In genomic region chr4:41213563-41214157, GRCh38 we compare ENCODE assay signal across 8 cellular contexts. TPM values are rescaled to one million over a fixed set of nuclear protein-coding genes. Genes with fewer than 3 reads are reported as not detected.
DNase-seq lines count a peak whose midpoint lies in the region; ATAC-seq and TF ChIP-seq lines count a peak whose summit lies in the region.

No MANE protein-coding gene starts in this region.

- no peak overlapping the region for H3K27ac Mint-ChIP-seq in CD4-positive, CD25-positive, alpha-beta regulatory T cell

- H3K4me3 Mint-ChIP-seq in CD4-positive, CD25-positive, alpha-beta regulatory T cell: peak overlapping the region in 3 of 4 donors; percentile 15 to 65 (median 63)

- peaks cover 62% of the 10 kb centered on the region for H3K27me3 Mint-ChIP-seq in CD4-positive, CD25-positive, alpha-beta regulatory T cell

- peaks cover 18% of the 10 kb centered on the region for H3K4me1 ChIP-seq in CD4-positive, CD25-positive, alpha-beta regulatory T cell (ENCODE audit: control insufficient read depth, insufficient read depth, low read length, poor library complexity, severe bottlenecking)
- H3K4me1 ChIP-seq in HUES6 (ENCODE audit: control insufficient read depth, insufficient read depth, low read length): peaks cover 28% of the 10 kb centered on the region
- H3K4me1 ChIP-seq in body of pancreas: peaks cover 44% of the 10 kb centered on the region
- H3K4me1 ChIP-seq in left lung: peaks cover 6 to 53% of the 10 kb centered on the region in 2 donors

- peaks cover 5 to 23% (median 12%) of the 10 kb centered on the region in 4 donors for H3K4me1 Mint-ChIP-seq in CD4-positive, CD25-positive, alpha-beta regulatory T cell

- 0 to 1% methylated on average over 31 to 41 of the region's 41 CpGs for WGBS in body of pancreas, 2 donors

- TF ChIP-seq CTCF in body of pancreas (IDR thresholded peaks at IDR 0.05) (peak in 1 of 7 experiments; percentile 2), left lung (IDR thresholded peaks at IDR 0.05) (no peak)

- H3K36me3 Mint-ChIP-seq in CD4-positive, CD25-positive, alpha-beta regulatory T cell: no peaks in the 10 kb centered on the region

- intact Hi-C loops in body of pancreas (cut with DNase I) (loop anchor here (5.0 kb wide), 2 partner anchors 241 to 286 kb away; no protein-coding TSS in a partner anchor), left lung (cut with DNase I) (loop anchor here in 1 of 2 donors (5.0 kb wide), 2 partner anchors 236 to 286 kb away; no protein-coding TSS in a partner anchor)

- peaks cover 42% of the 10 kb centered on the region for H3K27me3 ChIP-seq in CD4-positive, CD25-positive, alpha-beta regulatory T cell (ENCODE audit: control insufficient read depth, insufficient read depth, low read length)
- H3K27me3 ChIP-seq in HUES6 (ENCODE audit: control insufficient read depth, insufficient read depth, low read length): peaks cover 12% of the 10 kb centered on the region
- no peaks in the 10 kb centered on the region for H3K27me3 ChIP-seq in body of pancreas
- peaks cover 0 to 64% of the 10 kb centered on the region in 2 donors for H3K27me3 ChIP-seq in left lung

- no peak overlapping the region for H3K4me3 ChIP-seq in CD4-positive, CD25-positive, alpha-beta regulatory T cell (ENCODE audit: low read depth, low read length)
- H3K4me3 ChIP-seq in HUES6 (ENCODE audit: low read depth, low read length) (peak overlapping the region; percentile 80), body of pancreas (peak overlapping the region; percentile 76 to 96), left lung (peak overlapping the region; percentile 75 to 93)

- no peak for TF ChIP-seq POLR2A in body of pancreas (IDR thresholded peaks at IDR 0.05)

- H3K36me3 ChIP-seq in CD4-positive, CD25-positive, alpha-beta regulatory T cell (ENCODE audit: control insufficient read depth, insufficient read depth, low read length): no peaks in the 10 kb centered on the region
- H3K36me3 ChIP-seq in HUES6 (ENCODE audit: control insufficient read depth, insufficient read depth, low read length) (no peaks in the 10 kb centered on the region), body of pancreas (replicated peaks in 1 of 2; ENCODE audit: insufficient read depth in 1 of 2, low read depth in 2 of 2) (no peaks in the 10 kb centered on the region), left lung (no peaks in the 10 kb centered on the region)

- ATAC-seq in CD4-positive, CD25-positive, alpha-beta regulatory T cell (ENCODE audit: low read depth in 2 of 2): no peak
- ATAC-seq in GM19452 (IDR thresholded peaks at IDR 0.05; ENCODE audit: unreplicated experiment) (peak; percentile 1), body of pancreas (peak; percentile 3), left lung (peak; percentile 8)

- H3K27ac ChIP-seq in CD4-positive, CD25-positive, alpha-beta regulatory T cell (ENCODE audit: insufficient read depth, low read length, poor library complexity, severe bottlenecking): no peak overlapping the region
- peak overlapping the region; percentile 66; the same call in 1 of the 2 replicates for H3K27ac ChIP-seq in HUES6 (ENCODE audit: low read depth, low read length)
- peak overlapping the region; percentile 82 to 97 (median 88) for H3K27ac ChIP-seq in body of pancreas
- H3K27ac ChIP-seq in left lung: peak overlapping the region; percentile 84 to 88
- H3K27ac ChIP-seq in temporal lobe (ENCODE audit: low read depth, low read length): peak overlapping the region; percentile 85

- H3K9me3 ChIP-seq in CD4-positive, CD25-positive, alpha-beta regulatory T cell (ENCODE audit: control insufficient read depth in 2 of 2, low read length in 2 of 2): no peaks in the 10 kb centered on the region
- H3K9me3 ChIP-seq in HUES6 (ENCODE audit: control insufficient read depth, insufficient read depth, low read depth, low read length): no peaks in the 10 kb centered on the region
- no peaks in the 10 kb centered on the region for H3K9me3 ChIP-seq in body of pancreas
- H3K9me3 ChIP-seq in left lung: no peaks in the 10 kb centered on the region

- H3K9me3 Mint-ChIP-seq in CD4-positive, CD25-positive, alpha-beta regulatory T cell: peaks cover 0 to 4% (median 0%) of the 10 kb centered on the region in 7 donors

- H3K9ac ChIP-seq in HUES6 (ENCODE audit: low read length): peak overlapping the region; percentile 90

- DNase-seq in CD4-positive, CD25-positive, alpha-beta regulatory T cell: no peak
- DNase-seq in body of pancreas (peak in 2 of 4 donors; percentile 22 to 37), left lung (peak in 1 of 2 donors; percentile 79), D341Med (ENCODE audit: low spot score) (no peak), superior temporal gyrus (ENCODE audit: extremely low spot score) (no peak)

RNA-seq across cellular contexts. Expression of gene APBB2, which starts 0.7 kb away (rescaled TPM):
- not detected for total RNA-seq in CD4-positive, CD25-positive, alpha-beta regulatory T cell
- not detected for polyA plus RNA-seq in CD4-positive, CD25-positive, alpha-beta regulatory T cell
- 10 to 100 TPM; 34.8 to 42.8 TPM for total RNA-seq in body of pancreas
- 10 to 100 TPM; 55.6 to 94.8 TPM for total RNA-seq in left lung
- 81.4 TPM for total RNA-seq in temporal lobe

RNA-seq across cellular contexts. Expression of gene UCHL1, which starts 43.1 kb away (rescaled TPM):
- total RNA-seq in CD4-positive, CD25-positive, alpha-beta regulatory T cell: not detected
- polyA plus RNA-seq in CD4-positive, CD25-positive, alpha-beta regulatory T cell: not detected
- total RNA-seq in body of pancreas (100 to 1,000 TPM in 1 of 2 donors, 10 to 100 TPM in 1; 26.5 to 103 TPM), left lung (10 to 100 TPM; 26.5 to 31.6 TPM), temporal lobe (1,168 TPM)

Comparison
In these comparisons a context has a peak if more than half of its experiments do, and no peak if none do; other contexts are left out.
1. ATAC-seq: peak in GM19452 (single experiment), body of pancreas (single experiment) and left lung (single experiment); none in CD4-positive, CD25-positive, alpha-beta regulatory T cell (0 of 2).
2. RNA of gene APBB2, which starts 0.7 kb away (total RNA-seq): 55.6 to 94.8 TPM in left lung, 81.4 TPM in temporal lobe (single experiment) and 34.8 to 42.8 TPM in body of pancreas; not detected in CD4-positive, CD25-positive, alpha-beta regulatory T cell (single experiment); every median in the first group is over 10 times any median in the second.
3. RNA of gene UCHL1, which starts 43.1 kb away (total RNA-seq): 1,168 TPM in temporal lobe (single experiment), 26.5 to 103 TPM in body of pancreas and 26.5 to 31.6 TPM in left lung; not detected in CD4-positive, CD25-positive, alpha-beta regulatory T cell (single experiment); every median in the first group is over 10 times any median in the second.